1 cellular context compared by ENCODE assay signal in genomic region chr2:27380626-27381556, GRCh38.
A peak's percentile ranks its signal among the peaks of the same experiment; 100 is the strongest.
TF ChIP-seq lines count a peak whose summit lies in the region.

ZNF513 (minus strand) TSS chr2:27380734; CDS start chr2:27380526, 208 bp downstream.

TF ChIP-seq in GM12878, 131 proteins besides CTCF, POLR2A, EP300 and RAD21 (continued from another document and continues in another):
- peak; percentile 93 for TF ChIP-seq ZBTB40 (IDR thresholded peaks at IDR 0.05; ENCODE audit: borderline replicate concordance)
- TF ChIP-seq E2F8 (IDR thresholded peaks at IDR 0.05; ENCODE audit: low read depth, partially characterized antibody), result peak; percentile 63
- TF ChIP-seq BMI1 (IDR thresholded peaks at IDR 0.05; ENCODE audit: borderline replicate concordance), result no peak
- no peak for TF ChIP-seq MYC (IDR thresholded peaks at IDR 0.05; ENCODE audit: insufficient read depth, insufficient read length, insufficient replicate concordance, low read length, severe bottlenecking)
- peak; percentile 52; the same call in 1 of the 2 replicates for TF ChIP-seq MXI1 (IDR thresholded peaks at IDR 0.05; ENCODE audit: low read depth, low read length)
- peak; percentile 58; the same call in 1 of the 2 replicates for TF ChIP-seq NR2F1 (conservative IDR thresholded peaks at IDR 0.05)
- TF ChIP-seq TCF12 (IDR thresholded peaks at IDR 0.05; ENCODE audit: low read depth, low read length), result 0 out of 2 replicates have a peak, but pooled peaks have one; percentile 7
- peak; percentile 84 for TF ChIP-seq BCLAF1 (IDR thresholded peaks at IDR 0.05)
- peak; percentile 85 for TF ChIP-seq LARP7 (IDR thresholded peaks at IDR 0.05)
- 0 out of 2 replicates have a peak, but pooled peaks have one; percentile 39 for TF ChIP-seq ZNF217 (IDR thresholded peaks at IDR 0.05)
- TF ChIP-seq KLF5 (IDR thresholded peaks at IDR 0.05; ENCODE audit: partially characterized antibody), result peak; percentile 96
- peak; percentile 84 for TF ChIP-seq SIX5 (IDR thresholded peaks at IDR 0.05; ENCODE audit: low read depth, low read length, severe bottlenecking)
- TF ChIP-seq BCL3 (IDR thresholded peaks at IDR 0.05; ENCODE audit: borderline replicate concordance, insufficient read depth, low read depth, low read length, poor library complexity, severe bottlenecking), result peak; percentile 82
- no peak for TF ChIP-seq ZNF207 (IDR thresholded peaks at IDR 0.05; ENCODE audit: borderline replicate concordance)
- TF ChIP-seq CHD1 (IDR thresholded peaks at IDR 0.05; ENCODE audit: low read depth, low read length), result peak; percentile 95; the same call in 1 of the 2 replicates
- TF ChIP-seq POLR2AphosphoS5 (IDR thresholded peaks at IDR 0.05; ENCODE audit: low read length), result peak; percentile 75; the same call in 1 of the 2 replicates
- TF ChIP-seq NR2C1 (IDR thresholded peaks at IDR 0.05), result peak; percentile 96
- no peak for TF ChIP-seq ZZZ3 (IDR thresholded peaks at IDR 0.05; ENCODE audit: control insufficient read depth, insufficient read length, low read depth)
- TF ChIP-seq PBX3 (IDR thresholded peaks at IDR 0.05; ENCODE audit: insufficient replicate concordance, low read depth, low read length), result peak; percentile 29
- peak; percentile 73; the same call in 1 of the 2 replicates for TF ChIP-seq RB1 (IDR thresholded peaks at IDR 0.05; ENCODE audit: borderline replicate concordance)
- no peak for TF ChIP-seq SMARCA5 (IDR thresholded peaks at IDR 0.05)
- TF ChIP-seq USF1 (IDR thresholded peaks at IDR 0.05; ENCODE audit: borderline replicate concordance, extremely low read length, insufficient read depth, low read depth, low read length), result peak; percentile 19
- peak; percentile 81 for TF ChIP-seq FOXK2 (IDR thresholded peaks at IDR 0.05)
- no peak for TF ChIP-seq IRF3 (IDR thresholded peaks at IDR 0.05)
- peak; percentile 53; the same call in 1 of the 2 replicates for TF ChIP-seq ZBTB33 (IDR thresholded peaks at IDR 0.05)
- peak; percentile 29; the same call in 1 of the 2 replicates for TF ChIP-seq TBL1XR1 (IDR thresholded peaks at IDR 0.05; ENCODE audit: low read depth, low read length)
- no peak for TF ChIP-seq MTA3 (IDR thresholded peaks at IDR 0.05; ENCODE audit: borderline replicate concordance, low read length)
- TF ChIP-seq CHD2 (IDR thresholded peaks at IDR 0.05; ENCODE audit: borderline replicate concordance, low read depth, low read length), result peak; percentile 74; the same call in 1 of the 2 replicates
- peak; percentile 90 for TF ChIP-seq ZNF687 (IDR thresholded peaks at IDR 0.05)
- peak; percentile 86 to 93 for TF ChIP-seq BHLHE40 (IDR thresholded peaks at IDR 0.05; ENCODE audit: borderline replicate concordance in 1 of 2, low read depth in 2 of 2, low read length in 1 of 2)
- no peak for TF ChIP-seq RELB (IDR thresholded peaks at IDR 0.05; ENCODE audit: low read depth)
- TF ChIP-seq MEF2B (IDR thresholded peaks at IDR 0.05; ENCODE audit: partially characterized antibody, poor library complexity, severe bottlenecking), result peak; percentile 9
